Comparison of ENCODE assay signal across 8 cellular contexts in the genomic region with DNA sequence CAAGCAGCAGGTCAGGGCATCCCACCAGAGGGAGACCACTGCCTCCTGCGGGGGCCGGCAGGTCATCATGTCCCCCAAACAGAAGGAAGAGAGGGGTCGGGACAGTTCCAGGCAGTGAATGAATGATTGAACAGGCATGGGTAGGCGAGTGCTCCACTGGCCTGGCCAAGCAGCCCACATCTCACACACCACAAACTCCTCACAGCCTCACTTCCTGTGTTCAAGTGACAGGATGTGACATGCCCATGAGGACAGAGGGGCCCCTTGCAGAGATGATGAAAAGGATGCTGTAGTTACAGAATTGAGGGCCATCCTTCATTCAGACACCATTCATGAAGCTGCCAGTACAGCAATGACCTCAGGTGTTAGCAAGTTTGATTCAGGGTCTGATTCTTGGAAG. TPM values are rescaled to one million over a fixed set of nuclear protein-coding genes. Genes with fewer than 3 reads are reported as not detected.
A peak's percentile ranks its signal among the peaks of the same experiment; 100 is the strongest.
DNase-seq lines count a peak whose midpoint lies in the region; ATAC-seq, FAIRE-seq and TF ChIP-seq lines count a peak whose summit lies in the region.

No MANE protein-coding gene starts in this region.

- peak overlapping the region; percentile 89 to 94 (median 92) for H3K27ac Mint-ChIP-seq in CD8-positive, alpha-beta memory T cell
- peak overlapping the region; percentile 97 for H3K27ac Mint-ChIP-seq in activated naive CD8-positive, alpha-beta T cell treated with anti-CD3 and anti-CD28 coated beads, Interleukin-2, amount 10 ng/mL, durations not matched to agents 7 days and 5 days

- intact Hi-C loops in dorsolateral prefrontal cortex (cut with DNase I) = no loop called here

- H3K36me3 Mint-ChIP-seq in CD8-positive, alpha-beta memory T cell = peaks cover 0 to 6% (median 0%) of the 10 kb centered on the region in 3 donors
- peaks cover 13% of the 10 kb centered on the region for H3K36me3 Mint-ChIP-seq in activated naive CD8-positive, alpha-beta T cell treated with anti-CD3 and anti-CD28 coated beads, Interleukin-2, amount 10 ng/mL, durations not matched to agents 7 days and 5 days

- no peaks in the 10 kb centered on the region for H3K9me3 Mint-ChIP-seq in CD8-positive, alpha-beta memory T cell
- H3K9me3 Mint-ChIP-seq in activated naive CD8-positive, alpha-beta T cell treated with anti-CD3 and anti-CD28 coated beads, Interleukin-2, amount 10 ng/mL, durations not matched to agents 7 days and 5 days = no peaks in the 10 kb centered on the region

- no peaks in the 10 kb centered on the region for H3K36me3 ChIP-seq in CD8-positive, alpha-beta memory T cell (ENCODE audit: insufficient read depth, low read length)

- POLR2A ChIA-PET in CD8-positive, alpha-beta memory T cell (lab: Charles Lee) = interaction anchor here (1.0 kb wide), 1 partner anchor 54 kb away, joined by 4 read pairs; no protein-coding TSS in a partner anchor
- POLR2A ChIA-PET in activated naive CD8-positive, alpha-beta T cell treated with anti-CD3 and anti-CD28 coated beads, Interleukin-2, amount 10 ng/mL, durations not matched to agents 7 days and 5 days (lab: Charles Lee) = interaction anchor here (0.6 to 3.2 kb wide), 3 partner anchors 9 to 56 kb away, joined by 3 to 35 read pairs (median 5); no protein-coding TSS in a partner anchor

- no peak for FAIRE-seq in H54 (lab: Jason Lieb, UNC)

- H3K4me1 Mint-ChIP-seq in CD8-positive, alpha-beta memory T cell = peaks cover 40 to 61% (median 51%) of the 10 kb centered on the region in 3 donors
- peaks cover 47% of the 10 kb centered on the region for H3K4me1 Mint-ChIP-seq in activated naive CD8-positive, alpha-beta T cell treated with anti-CD3 and anti-CD28 coated beads, Interleukin-2, amount 10 ng/mL, durations not matched to agents 7 days and 5 days

- H3K27me3 Mint-ChIP-seq in CD8-positive, alpha-beta memory T cell = peaks cover 4% of the 10 kb centered on the region in 2 donors
- H3K27me3 Mint-ChIP-seq in activated naive CD8-positive, alpha-beta T cell treated with anti-CD3 and anti-CD28 coated beads, Interleukin-2, amount 10 ng/mL, durations not matched to agents 7 days and 5 days = peaks cover 3% of the 10 kb centered on the region

- peak overlapping the region; percentile 27 for H3K4me3 ChIP-seq in CD8-positive, alpha-beta memory T cell (ENCODE audit: low read length)
- peak overlapping the region in 5 of 59 donors; percentile 67 to 75 (median 75) for H3K4me3 ChIP-seq in dorsolateral prefrontal cortex

- peak overlapping the region; percentile 43 to 72 (median 66) for H3K4me3 Mint-ChIP-seq in CD8-positive, alpha-beta memory T cell
- peak overlapping the region; percentile 81 for H3K4me3 Mint-ChIP-seq in activated naive CD8-positive, alpha-beta T cell treated with anti-CD3 and anti-CD28 coated beads, Interleukin-2, amount 10 ng/mL, durations not matched to agents 7 days and 5 days

- H3K4me1 ChIP-seq in CD8-positive, alpha-beta memory T cell (ENCODE audit: insufficient read depth, low read length) = peaks cover 37% of the 10 kb centered on the region

- H3K9me3 ChIP-seq in CD8-positive, alpha-beta memory T cell (ENCODE audit: low read length) = no peaks in the 10 kb centered on the region

- peak; percentile 15 to 74 (median 40) for DNase-seq in CD8-positive, alpha-beta memory T cell
- DNase-seq in NAMALWA (ENCODE audit: low spot score) (peak; percentile 54), H54 (ENCODE audit: insufficient read length, low spot score) (no peak), dorsolateral prefrontal cortex (no peak), glomerular visceral epithelial cell (ENCODE audit: extremely low spot score) (no peak)
- DNase-seq in activated naive CD8-positive, alpha-beta T cell treated with anti-CD3 and anti-CD28 coated beads, Interleukin-2, amount 10 ng/mL, durations not matched to agents 7 days and 5 days = peak; percentile 72

- TF ChIP-seq CTCF in dorsolateral prefrontal cortex (IDR thresholded peaks at IDR 0.05 in 54 of 56, conservative IDR thresholded peaks at IDR 0.05 in 2 of 56; ENCODE audit: low read depth in 1 of 56, partially characterized antibody in 56 of 56) = no peak

- peak overlapping the region; percentile 27 for H3K27ac ChIP-seq in CD8-positive, alpha-beta memory T cell (ENCODE audit: low read depth, low read length)
- H3K27ac ChIP-seq in dorsolateral prefrontal cortex = peak overlapping the region in 22 of 59 donors; percentile 1 to 97 (median 48)

- no peak for TF ChIP-seq POLR2A in H54 (IDR thresholded peaks at IDR 0.05; ENCODE audit: low read depth, low read length)

- peaks cover 6% of the 10 kb centered on the region for H3K27me3 ChIP-seq in CD8-positive, alpha-beta memory T cell (ENCODE audit: insufficient read depth, low read length, poor library complexity, severe bottlenecking)
- H3K27me3 ChIP-seq in dorsolateral prefrontal cortex = no peaks in the 10 kb centered on the region

- CTCF ChIA-PET in CD8-positive, alpha-beta memory T cell (lab: Charles Lee) = interaction anchor here (0.7 kb wide), 2 partner anchors 23 to 228 kb away, joined by 3 read pairs; a partner anchor contains a TSS

- peak; percentile 45 for ATAC-seq in GM21360 (IDR thresholded peaks at IDR 0.05; ENCODE audit: unreplicated experiment)
- peak; percentile 87 for ATAC-seq in activated naive CD8-positive, alpha-beta T cell treated with anti-CD3 and anti-CD28 coated beads, Interleukin-2, amount 10 ng/mL, durations not matched to agents 7 days and 5 days (ENCODE audit: low read depth)
- no peak for ATAC-seq in GM21723 (IDR thresholded peaks at IDR 0.05; ENCODE audit: unreplicated experiment)

RNA-seq across cellular contexts. Expression of a gene that starts 3.7 kb away (rescaled TPM):
- total RNA-seq in CD8-positive, alpha-beta memory T cell = 10 to 100 TPM; 18.5 to 19.8 TPM
- polyA plus RNA-seq in CD8-positive, alpha-beta memory T cell = 33.7 TPM
- total RNA-seq in activated naive CD8-positive, alpha-beta T cell treated with anti-CD3 and anti-CD28 coated beads, Interleukin-2, amount 10 ng/mL, durations not matched to agents 7 days and 5 days = 10 to 100 TPM; 59.5 to 64.6 TPM
- total RNA-seq in dorsolateral prefrontal cortex = 100 to 1,000 TPM; 128 to 330 (median 245) TPM

Comparison
In these comparisons a context has a peak if more than half of its experiments do, and no peak if none do; other contexts are left out.
1. DNase-seq: peak in CD8-positive, alpha-beta memory T cell (5 of 5), NAMALWA (single experiment) and activated naive CD8-positive, alpha-beta T cell treated with anti-CD3 and anti-CD28 coated beads, Interleukin-2, amount 10 ng/mL, durations not matched to agents 7 days and 5 days (single experiment); none in H54 (single experiment), dorsolateral prefrontal cortex (0 of 10) and glomerular visceral epithelial cell (single experiment).